17 cellular contexts compared by ENCODE assay signal in genomic region chr1:9058465-9058864, GRCh38. TPM values are rescaled to one million over a fixed set of nuclear protein-coding genes. Genes with fewer than 3 reads are reported as not detected.
A peak's percentile ranks its signal among the peaks of the same experiment; 100 is the strongest.
DNase-seq lines count a peak whose midpoint lies in the region; ATAC-seq and TF ChIP-seq lines count a peak whose summit lies in the region.
"Had no signal": no experiment of that assay in that cellular context is flagged by ENCODE, and none has a peak within 500 bp of the region (broad histone marks: within the 10 kb centered on the region; RNA-seq: fewer than 3 reads in every experiment).

No MANE protein-coding gene starts in this region.

- BruUV-seq in OCI-LY7 (replicated peaks; lab: Mats Ljungman, UMichigan): no TSS peak

- H4K20me1 ChIP-seq in OCI-LY7 (ENCODE audit: insufficient read depth, low read length): peaks cover 8% of the 10 kb centered on the region; the same call in 1 of the 2 replicates

- no peaks in the 10 kb centered on the region for H3K36me3 Mint-ChIP-seq in activated CD8-positive, alpha-beta T cell treated with anti-CD3 and anti-CD28 coated beads, Interleukin-2, amount 10 ng/mL, durations not matched to agents 7 days and 5 days (ENCODE audit: low read depth)
- H3K36me3 Mint-ChIP-seq: mesothelial cell of epicardium had no signal

- no peak overlapping the region for H2AFZ ChIP-seq in OCI-LY7 (ENCODE audit: low read length)

- CTCF ChIA-PET in OCI-LY7 (lab: Charles Lee; ENCODE audit: unreplicated experiment): no interaction called here
- CTCF ChIA-PET in activated CD8-positive, alpha-beta T cell treated with anti-CD3 and anti-CD28 coated beads, Interleukin-2, amount 10 ng/mL, durations not matched to agents 7 days and 5 days (lab: Charles Lee): no interaction called here

- no peak overlapping the region for H3K4me3 Mint-ChIP-seq in activated CD8-positive, alpha-beta T cell treated with anti-CD3 and anti-CD28 coated beads, Interleukin-2, amount 10 ng/mL, durations not matched to agents 7 days and 5 days
- H3K4me3 Mint-ChIP-seq: activated T-cell treated with anti-CD3 and anti-CD28 coated beads, Interleukin-2, amount 50 U/mL, for 24 hours; mesothelial cell of epicardium had no signal

- no peaks in the 10 kb centered on the region for H3K9me3 ChIP-seq in OCI-LY7 (ENCODE audit: low read length)
- H3K9me3 ChIP-seq: SJSA1 had no signal

- peaks cover 44% of the 10 kb centered on the region for H3K4me1 ChIP-seq in OCI-LY7 (ENCODE audit: insufficient read depth, low read length, poor library complexity, severe bottlenecking)
- H3K4me1 ChIP-seq: SJSA1 had no signal

- H3K27ac ChIP-seq in OCI-LY7 (ENCODE audit: low read depth, low read length, poor library complexity, severe bottlenecking): peak overlapping the region; percentile 29
- H3K27ac ChIP-seq: SJSA1, WERI-Rb-1 had no signal

- DNase-seq in CD1c-positive myeloid dendritic cell (ENCODE audit: extremely low spot score) (peak; percentile 20), OCI-LY7 (ENCODE audit: low spot score) (no peak), fibroblast of pulmonary artery (ENCODE audit: low read depth) (peak; percentile 24), posterior vena cava (ENCODE audit: low spot score) (peak; percentile 26)
- DNase-seq in activated CD8-positive, alpha-beta T cell treated with anti-CD3 and anti-CD28 coated beads, Interleukin-2, amount 10 ng/mL, durations not matched to agents 7 days and 5 days: no peak
- DNase-seq: activated T-cell treated with anti-CD3 and anti-CD28 coated beads, Interleukin-2, amount 50 U/mL, for 24 hours; Kasumi-1; NCI-H2029 treated with DMSO at 0.1 percent for 48 hours; NK-92 treated with Interleukin-12 subunit alpha and Interleukin-12 subunit beta, amount 100 ng/mL, for 24 hours; WERI-Rb-1 had no signal

- H3K27me3 Mint-ChIP-seq in activated CD8-positive, alpha-beta T cell treated with anti-CD3 and anti-CD28 coated beads, Interleukin-2, amount 10 ng/mL, durations not matched to agents 7 days and 5 days (ENCODE audit: low read depth): peaks cover 3% of the 10 kb centered on the region
- H3K27me3 Mint-ChIP-seq: activated T-cell treated with anti-CD3 and anti-CD28 coated beads, Interleukin-2, amount 50 U/mL, for 24 hours had no signal

- peaks cover 86% of the 10 kb centered on the region for H3K36me3 ChIP-seq in OCI-LY7 (ENCODE audit: insufficient read depth, low read length)
- H3K36me3 ChIP-seq: SJSA1, WERI-Rb-1 had no signal

- TF ChIP-seq CTCF in OCI-LY7 (conservative IDR thresholded peaks at IDR 0.05; ENCODE audit: low read length) (no peak), fibroblast of pulmonary artery (IDR thresholded peaks at IDR 0.05; ENCODE audit: low read length, missing control alignments) (peak; percentile 30)

- peaks cover 84% of the 10 kb centered on the region for H3K79me2 ChIP-seq in OCI-LY7 (ENCODE audit: insufficient read depth, low read depth, low read length)

- POLR2A ChIA-PET in OCI-LY7 (lab: Charles Lee): interaction anchor here (0.5 to 1.7 kb wide), 5 partner anchors 10 to 22 kb away, joined by 3 to 10 read pairs (median 6); no protein-coding TSS in a partner anchor
- POLR2A ChIA-PET in activated CD8-positive, alpha-beta T cell treated with anti-CD3 and anti-CD28 coated beads, Interleukin-2, amount 10 ng/mL, durations not matched to agents 7 days and 5 days (lab: Charles Lee): no interaction called here

- H3K4me2 ChIP-seq in OCI-LY7 (ENCODE audit: low read length): no peak overlapping the region

- H3K4me1 Mint-ChIP-seq in activated CD8-positive, alpha-beta T cell treated with anti-CD3 and anti-CD28 coated beads, Interleukin-2, amount 10 ng/mL, durations not matched to agents 7 days and 5 days (ENCODE audit: low read depth): no peaks in the 10 kb centered on the region
- H3K4me1 Mint-ChIP-seq: mesothelial cell of epicardium had no signal

- no peaks in the 10 kb centered on the region for H3K9me2 ChIP-seq in OCI-LY7 (ENCODE audit: insufficient read depth, low read length)

- H3K27ac Mint-ChIP-seq in activated CD8-positive, alpha-beta T cell treated with anti-CD3 and anti-CD28 coated beads, Interleukin-2, amount 10 ng/mL, durations not matched to agents 7 days and 5 days: no peak overlapping the region
- H3K27ac Mint-ChIP-seq: activated T-cell treated with anti-CD3 and anti-CD28 coated beads, Interleukin-2, amount 50 U/mL, for 24 hours; mesothelial cell of epicardium had no signal

- ATAC-seq in GM21381 (IDR thresholded peaks at IDR 0.05; ENCODE audit: unreplicated experiment) (no peak), GM18519 (IDR thresholded peaks at IDR 0.05; ENCODE audit: low FRiP score, unreplicated experiment) (no peak), GM21619 (IDR thresholded peaks at IDR 0.05; ENCODE audit: unreplicated experiment) (no peak)
- no peak for ATAC-seq in activated CD8-positive, alpha-beta T cell treated with anti-CD3 and anti-CD28 coated beads, Interleukin-2, amount 10 ng/mL, durations not matched to agents 7 days and 5 days
- ATAC-seq: sciatic nerve had no signal

- no peaks in the 10 kb centered on the region for H3K9me3 Mint-ChIP-seq in activated CD8-positive, alpha-beta T cell treated with anti-CD3 and anti-CD28 coated beads, Interleukin-2, amount 10 ng/mL, durations not matched to agents 7 days and 5 days (ENCODE audit: insufficient read depth)
- H3K9me3 Mint-ChIP-seq: activated T-cell treated with anti-CD3 and anti-CD28 coated beads, Interleukin-2, amount 50 U/mL, for 24 hours; mesothelial cell of epicardium had no signal

- no peak overlapping the region for H3K4me3 ChIP-seq in OCI-LY7 (ENCODE audit: low read depth, low read length, poor library complexity, severe bottlenecking)
- H3K4me3 ChIP-seq in fibroblast of pulmonary artery (replicated peaks; ENCODE audit: low read depth, low read length): no peak overlapping the region
- H3K4me3 ChIP-seq: SJSA1 had no signal

- intact Hi-C loops in OCI-LY7 (cut with micrococcal nuclease; ENCODE audit: unreplicated experiment) (no loop called here), posterior vena cava (cut with DNase I) (no loop called here)

RNA-seq across cellular contexts. Expression of gene SLC2A5, which starts 11.0 kb away (rescaled TPM):
- 109 and 112 TPM in 2 replicates for total RNA-seq in OCI-LY7 (2014; rRNA removed; shearing (Covaris generic))
- total RNA-seq in OCI-LY7 (2022) (123 and 183 TPM in 2 replicates), posterior vena cava (1 to 10 TPM; 2.0 to 3.2 TPM)
- total RNA-seq in activated CD8-positive, alpha-beta T cell treated with anti-CD3 and anti-CD28 coated beads, Interleukin-2, amount 10 ng/mL, durations not matched to agents 7 days and 5 days: not detected
- total RNA-seq: SJSA1 had no signal

RNA-seq across cellular contexts. Expression of gene SLC2A7, which starts 32.2 kb away (rescaled TPM):
- total RNA-seq in OCI-LY7 (2014; rRNA removed; shearing (Covaris generic)): 0.15 TPM in 1 of 2 replicates, not detected in the other
- total RNA-seq in OCI-LY7 (2022) (not detected in 2 replicates), posterior vena cava (not detected)
- under 1 TPM; 0.16 to 0.18 TPM for total RNA-seq in activated CD8-positive, alpha-beta T cell treated with anti-CD3 and anti-CD28 coated beads, Interleukin-2, amount 10 ng/mL, durations not matched to agents 7 days and 5 days
- total RNA-seq: mesothelial cell of epicardium, sciatic nerve, SJSA1, subcutaneous adipose tissue had no signal

Comparison
In these comparisons a context has a peak if more than half of its experiments do, and no peak if none do; other contexts are left out.
1. DNase-seq: peak in CD1c-positive myeloid dendritic cell (single experiment), fibroblast of pulmonary artery (single experiment) and posterior vena cava (single experiment); none in OCI-LY7 (single experiment) and activated CD8-positive, alpha-beta T cell treated with anti-CD3 and anti-CD28 coated beads, Interleukin-2, amount 10 ng/mL, durations not matched to agents 7 days and 5 days (single experiment).
2. RNA of gene SLC2A5, which starts 11.0 kb away (total RNA-seq): 109 to 183 TPM in OCI-LY7; 2.0 to 3.2 TPM in posterior vena cava and not detected in activated CD8-positive, alpha-beta T cell treated with anti-CD3 and anti-CD28 coated beads, Interleukin-2, amount 10 ng/mL, durations not matched to agents 7 days and 5 days; every median in the first group is over 10 times any median in the second.